Comparison of ENCODE assay signal across 8 cellular contexts in genomic region chr9:134642385-134643181, GRCh38. TPM values are rescaled to one million over a fixed set of nuclear protein-coding genes. Genes with fewer than 3 reads are reported as not detected.
DNase-seq lines count a peak whose midpoint lies in the region; ATAC-seq, FAIRE-seq and TF ChIP-seq lines count a peak whose summit lies in the region.

No MANE protein-coding gene starts in this region.

- POLR2A ChIA-PET in H1 (lab: Charles Lee; ENCODE audit: partially characterized antibody), result no interaction called here

- H3K9ac ChIP-seq in H1 (replicated peaks in 1 of 4; ENCODE audit: extremely low read depth in 1 of 4, low read depth in 3 of 4, low read length in 3 of 4), result no peak overlapping the region; a peak in 1 of 7 replicates

- TF ChIP-seq CTCF in H1 (IDR thresholded peaks at IDR 0.05; ENCODE audit: control extremely low read depth in 1 of 3, insufficient read depth in 1 of 3, low read depth in 1 of 3, low read length in 3 of 3) (no peak), mesothelial cell of epicardium (IDR thresholded peaks at IDR 0.05; ENCODE audit: unreplicated experiment) (no peak)

- no peaks in the 10 kb centered on the region for H3K4me1 Mint-ChIP-seq in activated T-cell treated with anti-CD3 and anti-CD28 coated beads, Interleukin-2, amount 50 U/mL, for 72 hours (ENCODE audit: low read depth)
- peaks cover 59% of the 10 kb centered on the region for H3K4me1 Mint-ChIP-seq in mesothelial cell of epicardium

- no peaks in the 10 kb centered on the region; the same call in 1 of the 2 replicates for H3K23me2 ChIP-seq in H1 (ENCODE audit: low read depth, low read length)

- H3K27ac ChIP-seq in H1 (ENCODE audit: low read depth, low read length), result no peak overlapping the region

- no peak for FAIRE-seq in H1 (lab: Jason Lieb, UNC)

- peak overlapping the region; percentile 42 to 83 for H3K4me2 ChIP-seq in H1 (ENCODE audit: insufficient read depth in 1 of 2, low read depth in 2 of 2, low read length in 2 of 2)

- H3K27ac Mint-ChIP-seq in activated T-cell treated with anti-CD3 and anti-CD28 coated beads, Interleukin-2, amount 50 U/mL, for 72 hours, result no peak overlapping the region
- H3K27ac Mint-ChIP-seq in mesothelial cell of epicardium, result peak overlapping the region; percentile 95

- H3K56ac ChIP-seq in H1 (replicated peaks; ENCODE audit: insufficient read length, low read depth, low read length), result no peak overlapping the region

- no peak for TF ChIP-seq POLR2A in H1 (IDR thresholded peaks at IDR 0.05; ENCODE audit: control extremely low read depth in 1 of 2, low read depth in 2 of 2, low read length in 2 of 2)

- no peak overlapping the region for H2BK120ac ChIP-seq in H1 (replicated peaks; ENCODE audit: low read depth, low read length)

- peak in 1 of 2 experiments; percentile 22; a peak in 1 of 4 replicates for TF ChIP-seq RAD21 in H1 (IDR thresholded peaks at IDR 0.05 in 1 of 2, conservative IDR thresholded peaks at IDR 0.05 in 1 of 2; ENCODE audit: low read depth in 2 of 2, low read length in 2 of 2)

- peaks cover 0 to 10% (median 7%) of the 10 kb centered on the region in 4 experiments; a peak in 5 of 7 replicates for H3K27me3 ChIP-seq in H1 (replicated peaks in 1 of 4; ENCODE audit: control insufficient read depth in 3 of 4, extremely low read depth in 1 of 4, insufficient read depth in 3 of 4, low read length in 3 of 4)

- H2BK20ac ChIP-seq in H1 (ENCODE audit: low read length), result no peak overlapping the region

- H2AK5ac ChIP-seq in H1 (ENCODE audit: low read depth, low read length), result no peak overlapping the region

- H3K79me1 ChIP-seq in H1 (ENCODE audit: low read depth, low read length), result peaks cover 3% of the 10 kb centered on the region; the same call in 1 of the 2 replicates

- TF ChIP-seq EP300 in H1 (IDR thresholded peaks at IDR 0.05; ENCODE audit: borderline replicate concordance in 1 of 2, low read depth in 2 of 2, low read length in 2 of 2), result no peak

- no peaks in the 10 kb centered on the region for H3K36me3 ChIP-seq in H1 (ENCODE audit: control insufficient read depth in 2 of 4, insufficient read depth in 4 of 4, low read length in 3 of 4)

- no peak overlapping the region for H3K14ac ChIP-seq in H1 (ENCODE audit: insufficient read length)

- H3K23ac ChIP-seq in H1 (ENCODE audit: insufficient read length), result no peak overlapping the region

- no peak overlapping the region; the same call in 1 of the 2 replicates for H4K8ac ChIP-seq in H1 (ENCODE audit: extremely low read depth, insufficient read depth, low read length)

- no peaks in the 10 kb centered on the region for H3K9me3 Mint-ChIP-seq in activated T-cell treated with anti-CD3 and anti-CD28 coated beads, Interleukin-2, amount 50 U/mL, for 72 hours
- no peaks in the 10 kb centered on the region for H3K9me3 Mint-ChIP-seq in mesothelial cell of epicardium

- H4K91ac ChIP-seq in H1 (replicated peaks; ENCODE audit: insufficient read length, low read length), result no peak overlapping the region

- no peaks in the 10 kb centered on the region for H3K36me3 Mint-ChIP-seq in activated T-cell treated with anti-CD3 and anti-CD28 coated beads, Interleukin-2, amount 50 U/mL, for 72 hours (ENCODE audit: insufficient read depth in 2 of 2)
- H3K36me3 Mint-ChIP-seq in mesothelial cell of epicardium, result no peaks in the 10 kb centered on the region

- peaks cover 0 to 42% (median 16%) of the 10 kb centered on the region in 4 experiments; a peak in 6 of 7 replicates for H3K4me1 ChIP-seq in H1 (replicated peaks in 1 of 4; ENCODE audit: control insufficient read depth in 3 of 4, insufficient read depth in 4 of 4, low read length in 3 of 4)

- no peak for DNase-seq in activated T-cell treated with anti-CD3 and anti-CD28 coated beads, Interleukin-2, amount 50 U/mL, for 72 hours
- no peak for DNase-seq in activated T-cell treated with anti-CD3 and anti-CD28 coated beads, Interleukin-2, amount 50 U/mL, for 1 hour
- DNase-seq in H1 (ENCODE audit: low read depth in 1 of 2, low spot score in 2 of 2) (peak in 1 of 2 experiments; percentile 66), mesothelial cell of epicardium (ENCODE audit: low spot score in 2 of 2, unreplicated experiment in 2 of 2) (peak in 1 of 2 experiments; percentile 53), ureter (ENCODE audit: low spot score) (peak; percentile 76), cerebellar cortex (ENCODE audit: low spot score) (no peak), NCI-H2081 treated with DMSO at 0.1 percent for 48 hours (lab: John Stamatoyannopoulos, UW) (no peak), SHP77 treated with DMSO at 0.1 percent for 48 hours (lab: John Stamatoyannopoulos, UW) (no peak)

- H3K4me3 Mint-ChIP-seq in activated T-cell treated with anti-CD3 and anti-CD28 coated beads, Interleukin-2, amount 50 U/mL, for 72 hours, result peak overlapping the region; percentile 51 to 62
- peak overlapping the region; percentile 88 for H3K4me3 Mint-ChIP-seq in mesothelial cell of epicardium

- H2BK12ac ChIP-seq in H1 (ENCODE audit: low read depth, low read length), result no peak overlapping the region

- peak overlapping the region; percentile 56 to 82 (median 62) for H3K4me3 ChIP-seq in H1 (ENCODE audit: extremely low read depth in 1 of 4, insufficient read depth in 2 of 4, low read depth in 3 of 4, low read length in 4 of 4)

- H3K79me2 ChIP-seq in H1 (ENCODE audit: control insufficient read depth in 1 of 2, insufficient read depth in 2 of 2, low read length in 2 of 2), result no peaks in the 10 kb centered on the region

- no peak overlapping the region for H3K4ac ChIP-seq in H1 (replicated peaks; ENCODE audit: insufficient read length, low read depth, low read length)

- WGBS in H1 (ENCODE audit: extremely low coverage in 1 of 2, insufficient coverage in 1 of 2, insufficient read length in 1 of 2, insufficient replicate concordance in 2 of 2, low coverage in 1 of 2, low lambda C conversion rate in 2 of 2, missing lambda C conversion rate in 1 of 2), 2 experiments, result 4% methylated on average over 16 of the region's 37 CpGs; no CpG with 5 or more reads in 1 of the 2 experiments

- no peak overlapping the region for H2BK15ac ChIP-seq in H1 (ENCODE audit: low read length)

- no peak overlapping the region for H3K18ac ChIP-seq in H1 (ENCODE audit: extremely low read depth, low read length)

- CTCF ChIA-PET in H1 (lab: Charles Lee; ENCODE audit: partially characterized antibody), result interaction anchor here (0.6 to 2.0 kb wide), 7 partner anchors 11 to 472 kb away, joined by 3 to 12 read pairs (median 3); no protein-coding TSS in a partner anchor

- no peak for ATAC-seq in activated T-cell treated with anti-CD3 and anti-CD28 coated beads, Interleukin-2, amount 50 U/mL, for 72 hours (replicated peaks in 1 of 2)

- no peaks in the 10 kb centered on the region for H3K9me3 ChIP-seq in H1 (ENCODE audit: insufficient read depth in 2 of 2, low read depth in 1 of 2, low read length in 1 of 2)

- no peak overlapping the region for H2BK5ac ChIP-seq in H1 (ENCODE audit: low read depth, low read length)

- H3K27me3 Mint-ChIP-seq in activated T-cell treated with anti-CD3 and anti-CD28 coated beads, Interleukin-2, amount 50 U/mL, for 72 hours (ENCODE audit: low read depth), result peaks cover 17% of the 10 kb centered on the region
- no peaks in the 10 kb centered on the region for H3K27me3 Mint-ChIP-seq in mesothelial cell of epicardium (ENCODE audit: low read depth)

- H2AFZ ChIP-seq in H1 (ENCODE audit: low read length), result no peak overlapping the region

- peaks cover 0 to 13% of the 10 kb centered on the region in 2 experiments for H4K20me1 ChIP-seq in H1 (replicated peaks in 1 of 2; ENCODE audit: control insufficient read depth in 1 of 2, insufficient read depth in 2 of 2, low read length in 2 of 2)

- H4K5ac ChIP-seq in H1 (ENCODE audit: insufficient read length, low read depth, low read length), result no peak overlapping the region

TF ChIP-seq in H1, 55 proteins besides CTCF, POLR2A, EP300 and RAD21:
- TF ChIP-seq SUZ12 (IDR thresholded peaks at IDR 0.05; ENCODE audit: low read length) (0 out of 2 replicates have a peak, but pooled peaks have one; percentile 30), RFX5 (IDR thresholded peaks at IDR 0.05; ENCODE audit: borderline replicate concordance, low read depth, low read length) (no peak)

RNA-seq across cellular contexts. Expression of gene COL5A1, which starts 1.0 kb away (rescaled TPM):
- under 1 TPM in 1 of 2 donors, not detected in 1; 0.49 TPM for total RNA-seq in activated T-cell treated with anti-CD3 and anti-CD28 coated beads, Interleukin-2, amount 50 U/mL, for 72 hours
- 10.5 and 12.0 TPM in 2 replicates for total RNA-seq in H1 (2021; fragmentation: NEBNext Ultra II Directional; extraction: Animal tissue kit (Norgen Biotek cat#: 25700))
- 3.8 and 6.2 TPM in 2 replicates for polyA plus RNA-seq in H1 (2011; rRNA removed)
- polyA plus RNA-seq in H1 (2011; cell fraction: cytosol; rRNA removed), result 4.1 TPM
- polyA plus RNA-seq in H1 (2011; cell fraction: nucleus; rRNA removed), result 39.3 TPM
- polyA plus RNA-seq in H1 (2012, experiment 1 of 2), result 8.9 to 12.1 TPM (median 11.0 TPM) in 4 replicates
- 6.1 TPM for polyA plus RNA-seq in H1 (2012, experiment 2 of 2)
- polyA plus RNA-seq in H1 (2013, experiment 1 of 2), result 11.8 TPM
- polyA plus RNA-seq in H1 (2013, experiment 2 of 2), result 9.6 TPM
- 4.7 and 5.2 TPM in 2 replicates for polyA minus RNA-seq in H1 (2011; rRNA and poly(A)+ RNA removed)
- polyA minus RNA-seq in H1 (2011; cell fraction: cytosol; rRNA and poly(A)+ RNA removed), result 6.1 TPM
- 12.3 TPM for polyA minus RNA-seq in H1 (2011; cell fraction: nucleus; rRNA and poly(A)+ RNA removed)
- total RNA-seq in mesothelial cell of epicardium (549 to 605 TPM (median 596 TPM) in 3 replicates), ureter (64.7 TPM)
